ENCODE assay signal across 1 cellular context in the genomic region with DNA sequence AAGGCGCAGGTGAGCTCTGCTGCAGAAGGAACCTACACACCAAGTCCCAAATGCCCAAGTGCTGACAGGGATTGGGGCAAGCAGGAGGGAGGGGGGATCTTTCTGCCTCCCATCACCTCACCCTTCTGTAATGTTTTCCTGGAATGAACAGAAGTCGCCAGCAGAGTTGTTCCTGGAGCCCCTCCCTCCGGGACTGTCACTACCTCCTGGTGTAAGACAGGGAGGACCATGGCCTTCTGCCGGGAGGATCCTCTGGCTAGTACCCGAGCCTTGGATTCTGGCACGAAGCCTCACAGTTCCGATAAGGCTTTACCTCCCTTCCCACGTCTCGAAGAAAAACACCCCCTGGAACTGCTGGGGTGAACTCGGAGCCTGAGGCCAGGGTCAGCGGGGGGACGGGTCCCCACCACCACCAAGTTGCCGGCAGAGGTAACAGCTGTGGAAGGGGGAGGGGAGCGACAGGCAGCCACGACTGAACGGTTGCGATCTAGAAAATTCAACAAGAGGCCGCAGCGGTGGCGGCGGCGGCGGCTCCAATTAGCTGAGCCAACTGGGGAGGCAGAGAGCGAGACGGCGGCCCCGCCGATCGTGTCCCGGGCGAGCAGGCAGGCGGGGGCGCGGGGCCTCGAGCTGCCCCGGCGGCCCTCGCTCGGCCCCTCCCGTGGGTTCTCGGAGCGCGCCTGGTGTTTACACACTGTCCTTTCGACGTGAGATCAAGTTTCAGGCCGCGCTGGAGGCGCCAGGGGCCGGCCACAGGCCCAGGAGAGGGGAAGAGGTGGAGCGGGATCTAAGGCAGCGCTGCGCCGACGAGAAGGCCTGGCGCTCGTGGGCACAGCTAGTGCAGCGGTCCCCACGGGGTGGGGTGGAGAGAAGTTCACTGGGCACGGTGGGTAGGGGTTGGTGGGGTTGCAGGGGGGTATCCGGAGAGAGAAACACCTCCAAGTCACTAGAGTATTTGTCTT.
TF ChIP-seq lines count a peak whose summit lies in the region.

No MANE protein-coding gene starts in this region.

TF ChIP-seq in HEK293, 187 proteins besides CTCF, POLR2A, EP300 and RAD21 (continued from another document):
- TF ChIP-seq, protein P1, sequence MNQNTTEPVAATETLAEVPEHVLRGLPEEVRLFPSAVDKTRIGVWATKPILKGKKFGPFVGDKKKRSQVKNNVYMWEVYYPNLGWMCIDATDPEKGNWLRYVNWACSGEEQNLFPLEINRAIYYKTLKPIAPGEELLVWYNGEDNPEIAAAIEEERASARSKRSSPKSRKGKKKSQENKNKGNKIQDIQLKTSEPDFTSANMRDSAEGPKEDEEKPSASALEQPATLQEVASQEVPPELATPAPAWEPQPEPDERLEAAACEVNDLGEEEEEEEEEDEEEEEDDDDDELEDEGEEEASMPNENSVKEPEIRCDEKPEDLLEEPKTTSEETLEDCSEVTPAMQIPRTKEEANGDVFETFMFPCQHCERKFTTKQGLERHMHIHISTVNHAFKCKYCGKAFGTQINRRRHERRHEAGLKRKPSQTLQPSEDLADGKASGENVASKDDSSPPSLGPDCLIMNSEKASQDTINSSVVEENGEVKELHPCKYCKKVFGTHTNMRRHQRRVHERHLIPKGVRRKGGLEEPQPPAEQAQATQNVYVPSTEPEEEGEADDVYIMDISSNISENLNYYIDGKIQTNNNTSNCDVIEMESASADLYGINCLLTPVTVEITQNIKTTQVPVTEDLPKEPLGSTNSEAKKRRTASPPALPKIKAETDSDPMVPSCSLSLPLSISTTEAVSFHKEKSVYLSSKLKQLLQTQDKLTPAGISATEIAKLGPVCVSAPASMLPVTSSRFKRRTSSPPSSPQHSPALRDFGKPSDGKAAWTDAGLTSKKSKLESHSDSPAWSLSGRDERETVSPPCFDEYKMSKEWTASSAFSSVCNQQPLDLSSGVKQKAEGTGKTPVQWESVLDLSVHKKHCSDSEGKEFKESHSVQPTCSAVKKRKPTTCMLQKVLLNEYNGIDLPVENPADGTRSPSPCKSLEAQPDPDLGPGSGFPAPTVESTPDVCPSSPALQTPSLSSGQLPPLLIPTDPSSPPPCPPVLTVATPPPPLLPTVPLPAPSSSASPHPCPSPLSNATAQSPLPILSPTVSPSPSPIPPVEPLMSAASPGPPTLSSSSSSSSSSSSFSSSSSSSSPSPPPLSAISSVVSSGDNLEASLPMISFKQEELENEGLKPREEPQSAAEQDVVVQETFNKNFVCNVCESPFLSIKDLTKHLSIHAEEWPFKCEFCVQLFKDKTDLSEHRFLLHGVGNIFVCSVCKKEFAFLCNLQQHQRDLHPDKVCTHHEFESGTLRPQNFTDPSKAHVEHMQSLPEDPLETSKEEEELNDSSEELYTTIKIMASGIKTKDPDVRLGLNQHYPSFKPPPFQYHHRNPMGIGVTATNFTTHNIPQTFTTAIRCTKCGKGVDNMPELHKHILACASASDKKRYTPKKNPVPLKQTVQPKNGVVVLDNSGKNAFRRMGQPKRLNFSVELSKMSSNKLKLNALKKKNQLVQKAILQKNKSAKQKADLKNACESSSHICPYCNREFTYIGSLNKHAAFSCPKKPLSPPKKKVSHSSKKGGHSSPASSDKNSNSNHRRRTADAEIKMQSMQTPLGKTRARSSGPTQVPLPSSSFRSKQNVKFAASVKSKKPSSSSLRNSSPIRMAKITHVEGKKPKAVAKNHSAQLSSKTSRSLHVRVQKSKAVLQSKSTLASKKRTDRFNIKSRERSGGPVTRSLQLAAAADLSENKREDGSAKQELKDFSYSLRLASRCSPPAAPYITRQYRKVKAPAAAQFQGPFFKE (tag by site-specific recombination; IDR thresholded peaks at IDR 0.05; ENCODE audit: borderline replicate concordance), result no peak
- no peak for TF ChIP-seq ZNF701 (tag by site-specific recombination; IDR thresholded peaks at IDR 0.05)
- peak; percentile 12; the same call in 1 of the 2 replicates for TF ChIP-seq WT1 (tag by site-specific recombination; IDR thresholded peaks at IDR 0.05)
- TF ChIP-seq, protein P2, sequence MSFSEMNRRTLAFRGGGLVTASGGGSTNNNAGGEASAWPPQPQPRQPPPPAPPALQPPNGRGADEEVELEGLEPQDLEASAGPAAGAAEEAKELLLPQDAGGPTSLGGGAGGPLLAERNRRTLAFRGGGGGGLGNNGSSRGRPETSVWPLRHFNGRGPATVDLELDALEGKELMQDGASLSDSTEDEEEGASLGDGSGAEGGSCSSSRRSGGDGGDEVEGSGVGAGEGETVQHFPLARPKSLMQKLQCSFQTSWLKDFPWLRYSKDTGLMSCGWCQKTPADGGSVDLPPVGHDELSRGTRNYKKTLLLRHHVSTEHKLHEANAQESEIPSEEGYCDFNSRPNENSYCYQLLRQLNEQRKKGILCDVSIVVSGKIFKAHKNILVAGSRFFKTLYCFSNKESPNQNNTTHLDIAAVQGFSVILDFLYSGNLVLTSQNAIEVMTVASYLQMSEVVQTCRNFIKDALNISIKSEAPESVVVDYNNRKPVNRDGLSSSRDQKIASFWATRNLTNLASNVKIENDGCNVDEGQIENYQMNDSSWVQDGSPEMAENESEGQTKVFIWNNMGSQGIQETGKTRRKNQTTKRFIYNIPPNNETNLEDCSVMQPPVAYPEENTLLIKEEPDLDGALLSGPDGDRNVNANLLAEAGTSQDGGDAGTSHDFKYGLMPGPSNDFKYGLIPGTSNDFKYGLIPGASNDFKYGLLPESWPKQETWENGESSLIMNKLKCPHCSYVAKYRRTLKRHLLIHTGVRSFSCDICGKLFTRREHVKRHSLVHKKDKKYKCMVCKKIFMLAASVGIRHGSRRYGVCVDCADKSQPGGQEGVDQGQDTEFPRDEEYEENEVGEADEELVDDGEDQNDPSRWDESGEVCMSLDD (tag by site-specific recombination; IDR thresholded peaks at IDR 0.05), result no peak
- TF ChIP-seq, protein P3, sequence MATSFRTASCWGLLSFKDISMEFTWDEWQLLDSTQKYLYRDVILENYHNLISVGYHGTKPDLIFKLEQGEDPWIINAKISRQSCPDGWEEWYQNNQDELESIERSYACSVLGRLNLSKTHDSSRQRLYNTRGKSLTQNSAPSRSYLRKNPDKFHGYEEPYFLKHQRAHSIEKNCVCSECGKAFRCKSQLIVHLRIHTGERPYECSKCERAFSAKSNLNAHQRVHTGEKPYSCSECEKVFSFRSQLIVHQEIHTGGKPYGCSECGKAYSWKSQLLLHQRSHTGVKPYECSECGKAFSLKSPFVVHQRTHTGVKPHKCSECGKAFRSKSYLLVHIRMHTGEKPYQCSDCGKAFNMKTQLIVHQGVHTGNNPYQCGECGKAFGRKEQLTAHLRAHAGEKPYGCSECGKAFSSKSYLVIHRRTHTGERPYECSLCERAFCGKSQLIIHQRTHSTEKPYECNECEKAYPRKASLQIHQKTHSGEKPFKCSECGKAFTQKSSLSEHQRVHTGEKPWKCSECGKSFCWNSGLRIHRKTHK (tag by site-specific recombination; IDR thresholded peaks at IDR 0.05), result no peak
- no peak for TF ChIP-seq OSR2 (tag by site-specific recombination; IDR thresholded peaks at IDR 0.05)
- no peak for TF ChIP-seq ZNF558 (tag by site-specific recombination; IDR thresholded peaks at IDR 0.05)
- TF ChIP-seq ZNF114 (tag by site-specific recombination; IDR thresholded peaks at IDR 0.05), result no peak
- no peak for TF ChIP-seq ZNF513 (tag by site-specific recombination; IDR thresholded peaks at IDR 0.05)
- TF ChIP-seq, protein P4, sequence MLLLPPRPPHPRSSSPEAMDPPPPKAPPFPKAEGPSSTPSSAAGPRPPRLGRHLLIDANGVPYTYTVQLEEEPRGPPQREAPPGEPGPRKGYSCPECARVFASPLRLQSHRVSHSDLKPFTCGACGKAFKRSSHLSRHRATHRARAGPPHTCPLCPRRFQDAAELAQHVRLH (tag by site-specific recombination; IDR thresholded peaks at IDR 0.05), result no peak
- TF ChIP-seq, protein P5, sequence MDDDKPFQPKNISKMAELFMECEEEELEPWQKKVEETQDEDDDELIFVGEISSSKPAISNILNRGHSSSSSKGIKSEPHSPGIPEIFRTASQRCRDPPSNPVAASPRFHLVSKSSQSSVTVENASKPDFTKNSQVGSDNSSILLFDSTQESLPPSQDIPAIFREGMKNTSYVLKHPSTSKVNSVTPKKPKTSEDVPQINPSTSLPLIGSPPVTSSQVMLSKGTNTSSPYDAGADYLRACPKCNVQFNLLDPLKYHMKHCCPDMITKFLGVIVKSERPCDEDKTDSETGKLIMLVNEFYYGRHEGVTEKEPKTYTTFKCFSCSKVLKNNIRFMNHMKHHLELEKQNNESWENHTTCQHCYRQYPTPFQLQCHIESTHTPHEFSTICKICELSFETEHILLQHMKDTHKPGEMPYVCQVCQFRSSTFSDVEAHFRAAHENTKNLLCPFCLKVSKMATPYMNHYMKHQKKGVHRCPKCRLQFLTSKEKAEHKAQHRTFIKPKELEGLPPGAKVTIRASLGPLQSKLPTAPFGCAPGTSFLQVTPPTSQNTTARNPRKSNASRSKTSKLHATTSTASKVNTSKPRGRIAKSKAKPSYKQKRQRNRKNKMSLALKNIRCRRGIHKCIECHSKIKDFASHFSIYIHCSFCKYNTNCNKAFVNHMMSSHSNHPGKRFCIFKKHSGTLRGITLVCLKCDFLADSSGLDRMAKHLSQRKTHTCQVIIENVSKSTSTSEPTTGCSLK (tag by site-specific recombination; IDR thresholded peaks at IDR 0.05), result no peak
- TF ChIP-seq ZNF660 (tag by site-specific recombination; IDR thresholded peaks at IDR 0.05), result no peak
- no peak for TF ChIP-seq ZNF514 (tag by site-specific recombination; IDR thresholded peaks at IDR 0.05)
- TF ChIP-seq, protein P6, sequence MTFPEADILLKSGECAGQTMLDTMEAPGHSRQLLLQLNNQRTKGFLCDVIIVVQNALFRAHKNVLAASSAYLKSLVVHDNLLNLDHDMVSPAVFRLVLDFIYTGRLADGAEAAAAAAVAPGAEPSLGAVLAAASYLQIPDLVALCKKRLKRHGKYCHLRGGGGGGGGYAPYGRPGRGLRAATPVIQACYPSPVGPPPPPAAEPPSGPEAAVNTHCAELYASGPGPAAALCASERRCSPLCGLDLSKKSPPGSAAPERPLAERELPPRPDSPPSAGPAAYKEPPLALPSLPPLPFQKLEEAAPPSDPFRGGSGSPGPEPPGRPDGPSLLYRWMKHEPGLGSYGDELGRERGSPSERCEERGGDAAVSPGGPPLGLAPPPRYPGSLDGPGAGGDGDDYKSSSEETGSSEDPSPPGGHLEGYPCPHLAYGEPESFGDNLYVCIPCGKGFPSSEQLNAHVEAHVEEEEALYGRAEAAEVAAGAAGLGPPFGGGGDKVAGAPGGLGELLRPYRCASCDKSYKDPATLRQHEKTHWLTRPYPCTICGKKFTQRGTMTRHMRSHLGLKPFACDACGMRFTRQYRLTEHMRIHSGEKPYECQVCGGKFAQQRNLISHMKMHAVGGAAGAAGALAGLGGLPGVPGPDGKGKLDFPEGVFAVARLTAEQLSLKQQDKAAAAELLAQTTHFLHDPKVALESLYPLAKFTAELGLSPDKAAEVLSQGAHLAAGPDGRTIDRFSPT (tag by site-specific recombination; IDR thresholded peaks at IDR 0.05), result 0 out of 2 replicates have a peak, but pooled peaks have one; percentile 32
- peak; percentile 48 for TF ChIP-seq IKZF3 (tag by site-specific recombination; IDR thresholded peaks at IDR 0.05)
- TF ChIP-seq ZNF174 (tag by site-specific recombination; IDR thresholded peaks at IDR 0.05), result no peak
- TF ChIP-seq KLF9 (tag by site-specific recombination; IDR thresholded peaks at IDR 0.05; ENCODE audit: low read depth), result no peak
- peak; percentile 5; the same call in 1 of the 2 replicates for TF ChIP-seq TRIM28 (IDR thresholded peaks at IDR 0.05; ENCODE audit: borderline replicate concordance, low read length)
- TF ChIP-seq TCF7L2 (IDR thresholded peaks at IDR 0.05; ENCODE audit: borderline replicate concordance, low read depth, low read length), result peak; percentile 57; the same call in 1 of the 2 replicates
- TF ChIP-seq ZBTB7A (tag by site-specific recombination; IDR thresholded peaks at IDR 0.05; ENCODE audit: low read depth), result no peak
- TF ChIP-seq ZNF571 (tag by site-specific recombination; IDR thresholded peaks at IDR 0.05), result no peak
- TF ChIP-seq ZNF391 (tag by site-specific recombination; IDR thresholded peaks at IDR 0.05; ENCODE audit: borderline replicate concordance, low read depth), result no peak
- no peak for TF ChIP-seq ZNF416 (tag by site-specific recombination; IDR thresholded peaks at IDR 0.05)
- TF ChIP-seq PRDM6 (tag by site-specific recombination; IDR thresholded peaks at IDR 0.05), result no peak
- TF ChIP-seq RBAK (tag by site-specific recombination; IDR thresholded peaks at IDR 0.05), result no peak
